In the genomic region with DNA sequence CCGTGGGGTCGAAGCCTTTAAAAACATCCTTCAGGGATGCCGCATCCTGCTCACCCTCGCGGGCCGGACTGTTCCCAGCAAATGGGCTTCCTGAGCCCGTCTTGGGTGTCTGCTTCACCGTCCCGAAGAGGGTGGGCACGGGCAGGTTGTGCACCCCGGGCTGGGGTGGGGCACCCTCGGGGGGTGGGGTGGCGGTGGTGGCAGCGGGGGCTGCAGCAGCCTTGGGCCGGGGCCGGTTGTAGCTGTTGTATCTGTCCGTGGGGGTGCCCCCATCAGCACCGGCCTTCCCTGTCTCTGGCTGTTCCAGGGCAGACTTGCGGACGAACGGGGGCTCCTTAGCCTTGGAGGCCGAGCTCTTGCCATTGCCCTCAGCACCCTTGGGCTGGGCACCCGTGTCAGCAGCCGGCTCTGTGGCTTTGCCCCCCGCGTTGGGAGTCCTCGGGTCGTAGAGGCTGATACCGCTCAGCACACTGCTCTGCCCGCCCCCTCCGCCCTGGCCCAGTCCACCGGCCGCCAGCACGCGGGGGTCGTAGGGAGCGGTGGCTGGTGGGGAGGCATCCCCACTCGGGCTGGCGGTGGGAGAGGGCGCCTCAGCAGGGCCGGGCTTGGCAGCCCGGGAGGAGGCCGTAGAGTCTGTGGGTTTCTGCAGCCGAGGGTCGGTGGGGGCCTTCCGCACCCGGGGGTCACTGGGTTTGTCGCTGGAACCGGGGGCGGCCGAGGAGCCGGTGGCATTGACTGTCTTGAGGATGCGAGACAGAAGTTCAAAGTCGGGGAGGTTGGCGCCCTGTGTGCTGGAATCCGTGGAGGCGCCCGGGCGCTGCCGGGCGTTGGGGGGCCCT, we compare ENCODE assay signal across 23 cellular contexts. TPM values are rescaled to one million over a fixed set of nuclear protein-coding genes. Genes with fewer than 3 reads are reported as not detected.
"Had no signal": no experiment of that assay in that cellular context is flagged by ENCODE, and none has a peak within 500 bp of the region (broad histone marks: within the 10 kb centered on the region; RNA-seq: fewer than 3 reads in every experiment).

No MANE protein-coding gene starts in this region.

- H3K9ac ChIP-seq: SK-N-SH had no signal

- ATAC-seq: activated T-cell treated with anti-CD3 and anti-CD28 coated beads, Interleukin-2, amount 50 U/mL, for 4 hours had no signal

- H3K4me3 Mint-ChIP-seq: activated CD4-positive, alpha-beta memory T cell treated with anti-CD3 and anti-CD28 coated beads for 36 hours; activated CD4-positive, alpha-beta T cell treated with anti-CD3 and anti-CD28 coated beads, Interleukin-2, amount 10 ng/mL, durations not matched to agents 7 days and 5 days; activated naive CD8-positive, alpha-beta T cell; activated T-cell treated with anti-CD3 and anti-CD28 coated beads, Interleukin-2, amount 50 U/mL, for 4 hours had no signal

- H3K4me2 ChIP-seq: SK-N-SH had no signal

- H3K27ac ChIP-seq: adrenal gland, Peyer's patch, SJCRH30, VCaP had no signal

- H3K27me3 Mint-ChIP-seq: activated CD4-positive, alpha-beta memory T cell treated with anti-CD3 and anti-CD28 coated beads for 36 hours; activated CD4-positive, alpha-beta T cell treated with anti-CD3 and anti-CD28 coated beads, Interleukin-2, amount 10 ng/mL, durations not matched to agents 7 days and 5 days; activated naive CD8-positive, alpha-beta T cell had no signal

- H3K4me3 ChIP-seq: adrenal gland, Peyer's patch, SJCRH30 had no signal

- H3K4me1 ChIP-seq: adrenal gland, Peyer's patch, SJCRH30 had no signal

- H3K4me1 Mint-ChIP-seq: activated CD4-positive, alpha-beta T cell treated with anti-CD3 and anti-CD28 coated beads, Interleukin-2, amount 10 ng/mL, durations not matched to agents 7 days and 5 days had no signal

- H3K27me3 ChIP-seq: adrenal gland, Peyer's patch, SJCRH30 had no signal

- H3K27ac Mint-ChIP-seq: activated CD4-positive, alpha-beta memory T cell treated with anti-CD3 and anti-CD28 coated beads for 36 hours; activated CD4-positive, alpha-beta T cell treated with anti-CD3 and anti-CD28 coated beads, Interleukin-2, amount 10 ng/mL, durations not matched to agents 7 days and 5 days; activated naive CD8-positive, alpha-beta T cell had no signal

- H3K9me3 ChIP-seq: adrenal gland, Peyer's patch, SJCRH30, SK-N-SH had no signal

- DNase-seq: activated CD4-positive, alpha-beta memory T cell treated with anti-CD3 and anti-CD28 coated beads for 36 hours; activated CD4-positive, alpha-beta T cell treated with anti-CD3 and anti-CD28 coated beads, Interleukin-2, amount 10 ng/mL, durations not matched to agents 7 days and 5 days; activated CD4-positive, CD25-positive, alpha-beta regulatory T cell; activated CD8-positive, alpha-beta memory T cell treated with anti-CD3 and anti-CD28 coated beads for 24 hours; activated effector memory CD4-positive, alpha-beta T cell treated with anti-CD3 and anti-CD28 coated beads, Interleukin-2, amount 50 U/mL, for 16 hours; activated naive CD4-positive, alpha-beta T cell treated with Interleukin-2 at 50 U/mL for 16 hours; activated T-cell treated with anti-CD3 and anti-CD28 coated beads, Interleukin-2, amount 50 U/mL, for 4 hours; adrenal gland; anterior cingulate cortex; MM.1S; NCI-H1105; NCI-H1436; NCI-H1694 treated with DMSO at 0.1 percent for 48 hours; NCI-H2029 treated with DMSO at 0.1 percent for 48 hours; NCI-H510A treated with DMSO at 0.1 percent for 48 hours; NCI-H69; Peyer's patch; Right ventricle myocardium superior; SJCRH30; SK-N-SH; T-helper 1 cell had no signal

- H3K9me3 Mint-ChIP-seq: activated CD4-positive, alpha-beta memory T cell treated with anti-CD3 and anti-CD28 coated beads for 36 hours; activated CD4-positive, alpha-beta T cell treated with anti-CD3 and anti-CD28 coated beads, Interleukin-2, amount 10 ng/mL, durations not matched to agents 7 days and 5 days; activated T-cell treated with anti-CD3 and anti-CD28 coated beads, Interleukin-2, amount 50 U/mL, for 4 hours had no signal

RNA-seq across cellular contexts. Expression of a gene that starts 47.0 kb away (rescaled TPM):
- total RNA-seq: activated CD4-positive, alpha-beta memory T cell treated with anti-CD3 and anti-CD28 coated beads for 36 hours; activated CD4-positive, alpha-beta T cell treated with anti-CD3 and anti-CD28 coated beads, Interleukin-2, amount 10 ng/mL, durations not matched to agents 7 days and 5 days; Peyer's patch; Right ventricle myocardium superior; SJCRH30 had no signal
